Comparison of ENCODE assay signal across 10 cellular contexts in genomic region chr10:44995914-44996633, GRCh38. TPM values are rescaled to one million over a fixed set of nuclear protein-coding genes. Genes with fewer than 3 reads are reported as not detected.
DNase-seq lines count a peak whose midpoint lies in the region; ATAC-seq and TF ChIP-seq lines count a peak whose summit lies in the region.
"Had no signal": no experiment of that assay in that cellular context is flagged by ENCODE, and none has a peak within 500 bp of the region (broad histone marks: within the 10 kb centered on the region; RNA-seq: fewer than 3 reads in every experiment).

No MANE protein-coding gene starts in this region.

- intact Hi-C loops in CD14-positive monocyte (cut with micrococcal nuclease): no loop called here

- H3K4me1 Mint-ChIP-seq in CD14-positive monocyte (peaks cover 43% of the 10 kb centered on the region), T-cell (peaks cover 27 to 34% (median 32%) of the 10 kb centered on the region in 3 donors), glutamatergic neuron (ENCODE audit: low read depth, unreplicated experiment) (peaks cover 20% of the 10 kb centered on the region), progenitor cell of endocrine pancreas (ENCODE audit: low read depth) (peaks cover 26% of the 10 kb centered on the region)

- H3K27me3 Mint-ChIP-seq in CD14-positive monocyte (ENCODE audit: low read depth in 3 of 3): peaks cover 0 to 6% (median 1%) of the 10 kb centered on the region in 3 donors
- H3K27me3 Mint-ChIP-seq in T-cell: no peaks in the 10 kb centered on the region
- peaks cover 15% of the 10 kb centered on the region for H3K27me3 Mint-ChIP-seq in glutamatergic neuron (ENCODE audit: unreplicated experiment)
- no peaks in the 10 kb centered on the region for H3K27me3 Mint-ChIP-seq in progenitor cell of endocrine pancreas

- POLR2A ChIA-PET in T-cell (lab: Charles Lee): no interaction called here

- peaks cover 38 to 40% of the 10 kb centered on the region in 2 donors for H3K36me3 Mint-ChIP-seq in CD14-positive monocyte
- H3K36me3 Mint-ChIP-seq in T-cell: no peaks in the 10 kb centered on the region
- H3K36me3 Mint-ChIP-seq in glutamatergic neuron (ENCODE audit: unreplicated experiment): peaks cover 16% of the 10 kb centered on the region
- H3K36me3 Mint-ChIP-seq in progenitor cell of endocrine pancreas (ENCODE audit: insufficient read depth): no peaks in the 10 kb centered on the region

- TF ChIP-seq CTCF in CD14-positive monocyte (IDR thresholded peaks at IDR 0.05) (no peak), glutamatergic neuron (IDR thresholded peaks at IDR 0.05; ENCODE audit: partially characterized antibody, unreplicated experiment) (no peak), progenitor cell of endocrine pancreas (IDR thresholded peaks at IDR 0.05; ENCODE audit: unreplicated experiment) (no peak)

- H3K4me3 Mint-ChIP-seq in CD14-positive monocyte (no peak overlapping the region), T-cell (no peak overlapping the region), glutamatergic neuron (ENCODE audit: unreplicated experiment) (no peak overlapping the region), progenitor cell of endocrine pancreas (ENCODE audit: low read depth) (no peak overlapping the region)

- ATAC-seq in T-cell (replicated peaks in 1 of 4) (no peak), GM18502 (IDR thresholded peaks at IDR 0.05; ENCODE audit: poor library complexity, unreplicated experiment) (no peak), HG02678 (IDR thresholded peaks at IDR 0.05; ENCODE audit: unreplicated experiment) (no peak)
- ATAC-seq: GM12878 had no signal

- DNase-seq in CD14-positive monocyte (ENCODE audit: low spot score) (no peak), T-cell (no peak), glutamatergic neuron (no peak), progenitor cell of endocrine pancreas (ENCODE audit: low spot score, unreplicated experiment) (no peak), NCI-H226 (no peak), UCSD-AML1 (lab: John Stamatoyannopoulos, UW; ENCODE audit: unreplicated experiment) (no peak)
- DNase-seq: stimulated activated CD4-positive, alpha-beta T cell treated with anti-CD3 and anti-CD28 coated beads, Interleukin-12 subunit alpha, Interleukin-12 subunit beta, amount 100 ng/mL, for 4 hours had no signal

- CTCF ChIA-PET in T-cell (lab: Charles Lee): interaction anchor here (0.6 to 1.4 kb wide), 3 partner anchors 19 to 37 kb away, joined by 3 read pairs; no protein-coding TSS in a partner anchor

- H3K27ac Mint-ChIP-seq in CD14-positive monocyte: peak overlapping the region in 4 of 7 donors; percentile 10 to 50 (median 48)
- H3K27ac Mint-ChIP-seq in T-cell: peak overlapping the region; percentile 46 to 67
- H3K27ac Mint-ChIP-seq in glutamatergic neuron (ENCODE audit: unreplicated experiment): peak overlapping the region; percentile 44
- H3K27ac Mint-ChIP-seq in progenitor cell of endocrine pancreas: peak overlapping the region; percentile 47

- H3K9me3 Mint-ChIP-seq in CD14-positive monocyte (no peaks in the 10 kb centered on the region), T-cell (no peaks in the 10 kb centered on the region), glutamatergic neuron (ENCODE audit: unreplicated experiment) (peaks cover 8% of the 10 kb centered on the region), progenitor cell of endocrine pancreas (ENCODE audit: low read depth) (no peaks in the 10 kb centered on the region)

RNA-seq across cellular contexts. Expression of gene ZNF22, which starts 4.6 kb away (rescaled TPM):
- 10 to 100 TPM; 10.4 to 14.6 TPM for polyA plus RNA-seq in CD14-positive monocyte
- total RNA-seq in T-cell: 10 to 100 TPM; 18.4 to 27.5 (median 21.1) TPM
- 40.2 TPM for total RNA-seq in glutamatergic neuron (ENCODE audit: unreplicated experiment)
- total RNA-seq in progenitor cell of endocrine pancreas: 44.1 and 46.0 TPM in 2 replicates

RNA-seq across cellular contexts. Expression of gene DEPP1, which starts 17.5 kb away (rescaled TPM):
- polyA plus RNA-seq in CD14-positive monocyte: not detected
- total RNA-seq in T-cell (under 1 TPM in 3 of 5 donors, not detected in 2; 0.30 to 0.66 (median 0.35) TPM), glutamatergic neuron (ENCODE audit: unreplicated experiment) (13.6 TPM), progenitor cell of endocrine pancreas (13.9 and 16.6 TPM in 2 replicates)

RNA-seq across cellular contexts. Expression of gene RASSF4, which starts 36.5 kb away (rescaled TPM):
- polyA plus RNA-seq in CD14-positive monocyte: 100 to 1,000 TPM; 117 to 120 TPM
- total RNA-seq in T-cell (1 to 10 TPM in 4 of 5 donors, under 1 TPM in 1; 0.55 to 2.8 (median 1.7) TPM), glutamatergic neuron (ENCODE audit: unreplicated experiment) (137 TPM), progenitor cell of endocrine pancreas (21.2 and 23.0 TPM in 2 replicates)
